In genomic region chr12:32115404-32116104, GRCh38 we compare ENCODE assay signal across 8 cellular contexts. TPM values are rescaled to one million over a fixed set of nuclear protein-coding genes. Genes with fewer than 3 reads are reported as not detected.
A peak's percentile ranks its signal among the peaks of the same experiment; 100 is the strongest.
DNase-seq lines count a peak whose midpoint lies in the region; ATAC-seq, FAIRE-seq and TF ChIP-seq lines count a peak whose summit lies in the region.

No MANE protein-coding gene starts in this region.

- no peak for TF ChIP-seq POLR2A in A549 (IDR thresholded peaks at IDR 0.05; ENCODE audit: low read length)
- no peak for TF ChIP-seq POLR2A in gastrocnemius medialis (IDR thresholded peaks at IDR 0.05)

- H3K9ac ChIP-seq in SU-DHL-6 (ENCODE audit: low read length): peak overlapping the region; percentile 9; the same call in 1 of the 2 replicates

- POLR2A ChIA-PET in A549 (lab: Yijun Ruan, JAX): interaction anchor here (1.3 to 1.7 kb wide), 2 partner anchors 9 to 10 kb away, joined by 4 to 28 read pairs; partner anchors contain the start of gene BICD1

- peaks cover 86% of the 10 kb centered on the region for H3K79me2 ChIP-seq in SU-DHL-6 (ENCODE audit: insufficient read depth, low read length)

- no peak overlapping the region for H2AFZ ChIP-seq in SU-DHL-6 (ENCODE audit: low read depth, low read length, severe bottlenecking)

- H3K27me3 ChIP-seq in SU-DHL-6 (ENCODE audit: low read length) (no peaks in the 10 kb centered on the region), gastrocnemius medialis (no peaks in the 10 kb centered on the region)

- intact Hi-C loops in gastrocnemius medialis (cut with DNase I; ENCODE audit: low total_unique reads): no loop called here

- TF ChIP-seq CTCF in A549 (IDR thresholded peaks at IDR 0.05) (no peak), HFF-Myc (IDR thresholded peaks at IDR 0.05; ENCODE audit: low read depth, low read length, missing control alignments) (no peak), SU-DHL-6 (IDR thresholded peaks at IDR 0.05; ENCODE audit: insufficient read depth, low read length, poor library complexity, severe bottlenecking) (no peak), gastrocnemius medialis (IDR thresholded peaks at IDR 0.05 in 4 of 5, conservative IDR thresholded peaks at IDR 0.05 in 1 of 5) (no peak)

- H3K9me3 ChIP-seq in A549: no peaks in the 10 kb centered on the region
- H3K9me3 ChIP-seq in SU-DHL-6 (ENCODE audit: insufficient read depth, low read length): no peaks in the 10 kb centered on the region
- H3K9me3 ChIP-seq in gastrocnemius medialis: no peaks in the 10 kb centered on the region

- in situ Hi-C loops in gastrocnemius medialis (cut with MboI; ENCODE audit: low sequenced_read_pairs in 4 of 4): no loop called here

- peak; percentile 32 for FAIRE-seq in A549 (lab: Jason Lieb, UNC)

- peak; percentile 89 to 91 for DNase-seq in A549 (ENCODE audit: low read depth in 1 of 2, low spot score in 1 of 2)
- DNase-seq in HFF-Myc (ENCODE audit: extremely low read depth, low read depth): peak; percentile 99
- peak; percentile 79 for DNase-seq in foreskin melanocyte
- peak; percentile 68 to 86 for DNase-seq in gastrocnemius medialis
- no peak for DNase-seq in T-helper 9 cell

- CTCF ChIA-PET in A549 (lab: Yijun Ruan, JAX): interaction anchor here (0.7 to 1.1 kb wide), 3 partner anchors 9 to 172 kb away, joined by 3 read pairs; partner anchors contain the start of gene BICD1

- H3K4me2 ChIP-seq in A549 (peak overlapping the region; percentile 77), SU-DHL-6 (ENCODE audit: low read depth, low read length, poor library complexity, severe bottlenecking) (peak overlapping the region; percentile 47)

- peaks cover 45% of the 10 kb centered on the region for H3K4me1 ChIP-seq in A549
- H3K4me1 ChIP-seq in gastrocnemius medialis: peaks cover 3 to 10% of the 10 kb centered on the region in 2 donors

- H3K27ac ChIP-seq in A549: peak overlapping the region; percentile 78 to 86
- peak overlapping the region; percentile 47; the same call in 1 of the 2 replicates for H3K27ac ChIP-seq in SU-DHL-6 (ENCODE audit: low read depth, low read length)
- peak overlapping the region in 2 of 4 donors; percentile 21 to 54 for H3K27ac ChIP-seq in gastrocnemius medialis

- WGBS in A549 (ENCODE audit: missing lambda C conversion rate): 11% methylated on average over 6 of the region's 6 CpGs

- H3K4me3 ChIP-seq in A549 (no peak overlapping the region), HFF-Myc (replicated peaks; ENCODE audit: low read depth, low read length) (peak overlapping the region; percentile 11; the same call in 1 of the 2 replicates), SU-DHL-6 (ENCODE audit: insufficient read depth, low read length, poor library complexity, severe bottlenecking) (no peak overlapping the region), gastrocnemius medialis (no peak overlapping the region)

- TF ChIP-seq RAD21 in A549 (conservative IDR thresholded peaks at IDR 0.05 in 1 of 2, IDR thresholded peaks at IDR 0.05 in 1 of 2): no peak

- ATAC-seq in A549 (peak; percentile 96 to 98), gastrocnemius medialis (peak; percentile 94 to 99), GM21825 (IDR thresholded peaks at IDR 0.05; ENCODE audit: unreplicated experiment) (no peak), GM18861 (IDR thresholded peaks at IDR 0.05; ENCODE audit: unreplicated experiment) (no peak)

- H3K36me3 ChIP-seq in SU-DHL-6 (ENCODE audit: low read length): no peaks in the 10 kb centered on the region; the same call in 1 of the 2 replicates
- no peaks in the 10 kb centered on the region for H3K36me3 ChIP-seq in gastrocnemius medialis

- peak; percentile 28 to 30; a peak in 2 of 5 replicates for TF ChIP-seq EP300 in A549 (IDR thresholded peaks at IDR 0.05)

- H3K9me2 ChIP-seq in SU-DHL-6 (replicated peaks; ENCODE audit: insufficient read depth, low read length): no peaks in the 10 kb centered on the region

- peaks cover 7% of the 10 kb centered on the region for H3F3A ChIP-seq in SU-DHL-6 (ENCODE audit: insufficient read depth)

- H4K20me1 ChIP-seq in SU-DHL-6 (ENCODE audit: low read depth, low read length): no peaks in the 10 kb centered on the region

TF ChIP-seq in A549, 52 proteins besides CTCF, POLR2A, EP300 and RAD21:
- TF ChIP-seq JUNB (IDR thresholded peaks at IDR 0.05) (peak; percentile 66; the same call in 1 of the 2 replicates), GATA3 (IDR thresholded peaks at IDR 0.05; ENCODE audit: borderline replicate concordance) (peak; percentile 60; the same call in 1 of the 2 replicates), SMC3 (IDR thresholded peaks at IDR 0.05) (0 out of 3 replicates have a peak, but pooled peaks have one; percentile 17), MAFK (IDR thresholded peaks at IDR 0.05; ENCODE audit: partially characterized antibody) (peak; percentile 79), ZC3H11A (IDR thresholded peaks at IDR 0.05) (no peak), RFX5 (IDR thresholded peaks at IDR 0.05) (peak; percentile 86), HES2 (IDR thresholded peaks at IDR 0.05) (0 out of 2 replicates have a peak, but pooled peaks have one; percentile 17), ATOH8 (CRISPR knock-in tag; IDR thresholded peaks at IDR 0.05; ENCODE audit: low read depth) (no peak), BCL3 (IDR thresholded peaks at IDR 0.05) (0 out of 3 replicates have a peak, but pooled peaks have one; percentile 42), ZNF302 (CRISPR knock-in tag; IDR thresholded peaks at IDR 0.05) (no peak), CEBPB (IDR thresholded peaks at IDR 0.05) (peak; percentile 80 to 94), JUN (IDR thresholded peaks at IDR 0.05) (peak; percentile 49 to 55; a peak in 2 of 5 replicates), FOSL2 (IDR thresholded peaks at IDR 0.05) (peak; percentile 74), FOSL2 (CRISPR knock-in tag; IDR thresholded peaks at IDR 0.05) (peak; percentile 87), EHMT2 (IDR thresholded peaks at IDR 0.05; ENCODE audit: low read depth) (peak; percentile 56; the same call in 1 of the 2 replicates), MAX (IDR thresholded peaks at IDR 0.05) (peak; percentile 56), HMGXB4 (CRISPR knock-in tag; IDR thresholded peaks at IDR 0.05; ENCODE audit: borderline replicate concordance) (no peak)
TF ChIP-seq in A549: peak in this region for 12.

RNA-seq across cellular contexts. Expression of gene BICD1, which starts 8.9 kb away (rescaled TPM):
- polyA plus RNA-seq in A549 (2011; rRNA removed): 21.7 and 24.3 TPM in 2 replicates
- polyA plus RNA-seq in A549 (2012; cell fraction: cytosol; rRNA removed): 9.6 and 11.7 TPM in 2 replicates
- polyA plus RNA-seq in A549 (2012; cell fraction: nucleus; rRNA removed): 21.7 and 33.5 TPM in 2 replicates
- polyA plus RNA-seq in A549 (2017; fragmentation: RNase III; extraction: RNeasy Plus Mini Kit Qiagen cat#74134 plus additional on column Dnase treatment): 12.4 to 13.1 TPM (median 13.0 TPM) in 3 replicates
- 31.0 and 34.4 TPM in 2 replicates for polyA minus RNA-seq in A549 (2011; rRNA and poly(A)+ RNA removed)
- total RNA-seq in gastrocnemius medialis: 1 to 10 TPM; 1.4 to 2.3 (median 2.0) TPM

Comparison
In these comparisons a context has a peak if more than half of its experiments do, and no peak if none do; other contexts are left out.
1. ATAC-seq: peak in A549 (2 of 2) and gastrocnemius medialis (2 of 2); none in GM21825 (single experiment) and GM18861 (single experiment).